11 cellular contexts compared by ENCODE assay signal in genomic region chr11:68596231-68596630, GRCh38.
"Had no signal": no experiment of that assay in that cellular context is flagged by ENCODE, and none has a peak within 500 bp of the region (broad histone marks: within the 10 kb centered on the region; RNA-seq: fewer than 3 reads in every experiment).

No MANE protein-coding gene starts in this region.

- H3K27ac ChIP-seq: brain microvascular endothelial cell, esophagus muscularis mucosa, tibial artery had no signal

- H3K4me1 Mint-ChIP-seq: activated CD4-positive, alpha-beta T cell treated with anti-CD3 and anti-CD28 coated beads, Interleukin-2, amount 10 ng/mL, durations not matched to agents 7 days and 5 days had no signal

- ATAC-seq: left cardiac atrium; mucosa of descending colon; naive thymus-derived CD8-positive, alpha-beta T cell had no signal

- H3K4me3 ChIP-seq: esophagus muscularis mucosa, lung, mucosa of descending colon, tibial artery had no signal

- H3K4me1 ChIP-seq: esophagus muscularis mucosa, tibial artery had no signal

- H3K27me3 Mint-ChIP-seq: activated CD4-positive, alpha-beta T cell treated with anti-CD3 and anti-CD28 coated beads, Interleukin-2, amount 10 ng/mL, durations not matched to agents 7 days and 5 days; naive thymus-derived CD8-positive, alpha-beta T cell had no signal

- H3K9me3 ChIP-seq: esophagus muscularis mucosa, mucosa of descending colon, tibial artery had no signal

- H3K4me3 Mint-ChIP-seq: activated CD4-positive, alpha-beta T cell treated with anti-CD3 and anti-CD28 coated beads, Interleukin-2, amount 10 ng/mL, durations not matched to agents 7 days and 5 days had no signal

- H3K9me3 Mint-ChIP-seq: activated CD4-positive, alpha-beta T cell treated with anti-CD3 and anti-CD28 coated beads, Interleukin-2, amount 10 ng/mL, durations not matched to agents 7 days and 5 days; naive thymus-derived CD8-positive, alpha-beta T cell had no signal

- H3K27ac Mint-ChIP-seq: activated CD4-positive, alpha-beta T cell treated with anti-CD3 and anti-CD28 coated beads, Interleukin-2, amount 10 ng/mL, durations not matched to agents 7 days and 5 days had no signal

- H3K27me3 ChIP-seq: brain microvascular endothelial cell, tibial artery had no signal

- DNase-seq: activated CD4-positive, alpha-beta T cell treated with anti-CD3 and anti-CD28 coated beads, Interleukin-2, amount 10 ng/mL, durations not matched to agents 7 days and 5 days; activated CD4-positive, CD25-positive, alpha-beta regulatory T cell; brain microvascular endothelial cell; left cardiac atrium; mucosa of descending colon; naive thymus-derived CD8-positive, alpha-beta T cell; stimulated activated CD4-positive, alpha-beta T cell treated with anti-CD3 and anti-CD28 coated beads, Interleukin-2, amount 100 ng/mL, for 48 hours; stimulated activated CD8-positive, alpha-beta memory T cell treated with anti-CD3 and anti-CD28 coated beads, Interleukin-4, amount 100 ng/mL, for 48 hours; tibial artery had no signal
